ENCODE assay signal across 10 cellular contexts in the genomic region with DNA sequence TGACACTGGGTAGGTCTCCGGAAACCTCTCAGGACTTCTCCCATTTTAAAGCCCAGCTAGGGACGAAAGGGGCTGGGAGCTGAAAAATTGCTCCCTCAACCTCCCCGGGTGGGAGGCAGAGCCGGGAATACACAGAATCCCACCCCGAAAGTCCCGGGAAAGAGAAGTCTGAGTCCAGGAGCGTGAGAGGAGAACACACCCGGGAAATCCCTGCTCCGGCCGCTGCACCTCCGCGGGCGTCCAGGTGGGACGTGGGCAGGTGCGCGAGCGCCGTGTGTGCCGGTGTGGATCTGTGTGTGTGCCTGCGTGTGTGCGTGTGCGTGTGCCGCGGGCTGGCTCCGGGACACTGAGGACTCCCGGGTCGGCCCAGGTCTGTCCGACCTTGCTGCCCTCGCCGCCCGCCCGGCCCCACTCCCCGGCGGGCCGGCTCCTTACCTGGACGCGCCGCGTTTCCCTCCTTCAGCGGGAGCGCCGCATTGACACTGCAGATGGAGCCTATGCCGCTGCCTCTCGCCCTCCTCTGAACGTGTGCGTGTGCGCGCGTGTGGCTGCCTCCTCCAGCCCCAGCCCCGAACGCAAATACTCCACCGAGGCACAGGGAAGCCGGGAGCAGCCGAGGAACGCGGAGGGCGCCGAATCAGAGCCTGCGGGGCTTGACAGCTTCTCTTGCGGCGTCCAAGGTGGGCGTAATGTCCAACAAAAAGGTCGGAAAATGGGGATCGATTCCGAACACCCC. TPM values are rescaled to one million over a fixed set of nuclear protein-coding genes. Genes with fewer than 3 reads are reported as not detected.
DNase-seq lines count a peak whose midpoint lies in the region; ATAC-seq, FAIRE-seq and TF ChIP-seq lines count a peak whose summit lies in the region.
"Had no signal": no experiment of that assay in that cellular context is flagged by ENCODE, and none has a peak within 500 bp of the region (broad histone marks: within the 10 kb centered on the region; RNA-seq: fewer than 3 reads in every experiment).

A gene with protein sequence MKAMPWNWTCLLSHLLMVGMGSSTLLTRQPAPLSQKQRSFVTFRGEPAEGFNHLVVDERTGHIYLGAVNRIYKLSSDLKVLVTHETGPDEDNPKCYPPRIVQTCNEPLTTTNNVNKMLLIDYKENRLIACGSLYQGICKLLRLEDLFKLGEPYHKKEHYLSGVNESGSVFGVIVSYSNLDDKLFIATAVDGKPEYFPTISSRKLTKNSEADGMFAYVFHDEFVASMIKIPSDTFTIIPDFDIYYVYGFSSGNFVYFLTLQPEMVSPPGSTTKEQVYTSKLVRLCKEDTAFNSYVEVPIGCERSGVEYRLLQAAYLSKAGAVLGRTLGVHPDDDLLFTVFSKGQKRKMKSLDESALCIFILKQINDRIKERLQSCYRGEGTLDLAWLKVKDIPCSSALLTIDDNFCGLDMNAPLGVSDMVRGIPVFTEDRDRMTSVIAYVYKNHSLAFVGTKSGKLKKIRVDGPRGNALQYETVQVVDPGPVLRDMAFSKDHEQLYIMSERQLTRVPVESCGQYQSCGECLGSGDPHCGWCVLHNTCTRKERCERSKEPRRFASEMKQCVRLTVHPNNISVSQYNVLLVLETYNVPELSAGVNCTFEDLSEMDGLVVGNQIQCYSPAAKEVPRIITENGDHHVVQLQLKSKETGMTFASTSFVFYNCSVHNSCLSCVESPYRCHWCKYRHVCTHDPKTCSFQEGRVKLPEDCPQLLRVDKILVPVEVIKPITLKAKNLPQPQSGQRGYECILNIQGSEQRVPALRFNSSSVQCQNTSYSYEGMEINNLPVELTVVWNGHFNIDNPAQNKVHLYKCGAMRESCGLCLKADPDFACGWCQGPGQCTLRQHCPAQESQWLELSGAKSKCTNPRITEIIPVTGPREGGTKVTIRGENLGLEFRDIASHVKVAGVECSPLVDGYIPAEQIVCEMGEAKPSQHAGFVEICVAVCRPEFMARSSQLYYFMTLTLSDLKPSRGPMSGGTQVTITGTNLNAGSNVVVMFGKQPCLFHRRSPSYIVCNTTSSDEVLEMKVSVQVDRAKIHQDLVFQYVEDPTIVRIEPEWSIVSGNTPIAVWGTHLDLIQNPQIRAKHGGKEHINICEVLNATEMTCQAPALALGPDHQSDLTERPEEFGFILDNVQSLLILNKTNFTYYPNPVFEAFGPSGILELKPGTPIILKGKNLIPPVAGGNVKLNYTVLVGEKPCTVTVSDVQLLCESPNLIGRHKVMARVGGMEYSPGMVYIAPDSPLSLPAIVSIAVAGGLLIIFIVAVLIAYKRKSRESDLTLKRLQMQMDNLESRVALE (N-terminal part only) (minus strand): TSS at position 484 of the 736 bp plus-strand sequence. CDS start 67,777 bp downstream, outside the sequence.

- in situ Hi-C loops in HAP-1 (cut with MboI; ENCODE audit: low sequenced_read_pairs) = loop anchor here (25.0 kb wide), 1 partner anchor 889 kb away; no protein-coding TSS in a partner anchor

- peaks cover 71% of the 10 kb centered on the region for H3K27me3 ChIP-seq in HAP-1 (ENCODE audit: low read depth)

- no peaks in the 10 kb centered on the region for H3K36me3 ChIP-seq in HAP-1 (replicated peaks)

- peaks cover 40% of the 10 kb centered on the region for H3K4me1 Mint-ChIP-seq in osteocyte (ENCODE audit: unreplicated experiment)

- H3K4me3 ChIP-seq in HAP-1 = peak within 1 kb of the TSS; percentile 9; the same call in 1 of the 2 replicates

- peaks cover 16% of the 10 kb centered on the region for H3K27me3 Mint-ChIP-seq in osteocyte (ENCODE audit: unreplicated experiment)

- ATAC-seq in HG02870 (IDR thresholded peaks at IDR 0.05; ENCODE audit: unreplicated experiment) = no peak

- FAIRE-seq in frontal cortex (lab: Jason Lieb, UNC) = no peak

- H3K27ac Mint-ChIP-seq in osteocyte (ENCODE audit: unreplicated experiment) = no peak within 1 kb of the TSS

- DNase-seq in HAP-1 (ENCODE audit: low spot score in 2 of 2) (no peak), SW480 (ENCODE audit: low spot score) (peak; percentile 7), frontal cortex (ENCODE audit: low spot score in 2 of 2) (peak in 1 of 2 donors; percentile 28), osteocyte (ENCODE audit: extremely low spot score, unreplicated experiment) (no peak), hepatic stellate cell (ENCODE audit: low spot score) (no peak), SK-N-DZ (ENCODE audit: low spot score) (no peak)
- DNase-seq in stimulated activated CD4-positive, alpha-beta T cell treated with anti-CD3 and anti-CD28 coated beads, Interleukin-1b, Interleukin-23, amount 100 ng/mL, for 48 hours = no peak

- peaks cover 16% of the 10 kb centered on the region for H3K36me3 Mint-ChIP-seq in osteocyte (ENCODE audit: unreplicated experiment)

- no peaks in the 10 kb centered on the region for H3K4me1 ChIP-seq in HAP-1

- no peak for TF ChIP-seq CTCF in osteocyte (IDR thresholded peaks at IDR 0.05)

- peak within 1 kb of the TSS; percentile 90 for H3K4me3 Mint-ChIP-seq in osteocyte (ENCODE audit: unreplicated experiment)

- no peaks in the 10 kb centered on the region for H3K9me3 ChIP-seq in HAP-1

- no peaks in the 10 kb centered on the region for H3K9me3 Mint-ChIP-seq in osteocyte (ENCODE audit: unreplicated experiment)

RNA-seq across cellular contexts. Expression of the gene that starts here (rescaled TPM):
- total RNA-seq in frontal cortex = 67.7 TPM
- 56.2 and 59.0 TPM in 2 replicates for total RNA-seq in osteocyte
- 1.3 and 1.4 TPM in 2 replicates for polyA plus RNA-seq in SK-N-DZ (2014; cell fraction: cytosol; rRNA removed)
- 0.73 and 0.99 TPM in 2 replicates for polyA plus RNA-seq in SK-N-DZ (2014; cell fraction: nucleus; rRNA removed)
- total RNA-seq: fibroblast of villous mesenchyme, LHCN-M2 had no signal
